In genomic region chr2:119747311-119747710, GRCh38 we compare ENCODE assay signal across 16 cellular contexts. TPM values are rescaled to one million over a fixed set of nuclear protein-coding genes. Genes with fewer than 3 reads are reported as not detected.
DNase-seq lines count a peak whose midpoint lies in the region; ATAC-seq and TF ChIP-seq lines count a peak whose summit lies in the region.
"Had no signal": no experiment of that assay in that cellular context is flagged by ENCODE, and none has a peak within 500 bp of the region (broad histone marks: within the 10 kb centered on the region; RNA-seq: fewer than 3 reads in every experiment).

No MANE protein-coding gene starts in this region.

- DNase-seq in MCF 10A (ENCODE audit: unreplicated experiment) (no peak), mammary epithelial cell (no peak), WTC11 (ENCODE audit: low spot score) (no peak), islet precursor cell (peak; percentile 45), A673 (ENCODE audit: low spot score) (no peak)
- no peak for DNase-seq in stimulated activated CD4-positive, alpha-beta T cell treated with anti-CD3 and anti-CD28 coated beads, Interleukin-12 subunit alpha, Interleukin-12 subunit beta, amount 100 ng/mL, for 4 hours
- no peak for DNase-seq in activated naive CD4-positive, alpha-beta T cell treated with anti-CD3 and anti-CD28 coated beads, Interleukin-2, amount 10 ng/mL, durations not matched to agents 7 days and 5 days
- DNase-seq: 8988T; CD4-positive, alpha-beta memory T cell; DMS79; H7 had no signal

- peaks cover 58% of the 10 kb centered on the region for H3K4me1 Mint-ChIP-seq in MCF 10A (ENCODE audit: insufficient read depth, unreplicated experiment)
- peaks cover 17% of the 10 kb centered on the region for H3K4me1 Mint-ChIP-seq in WTC11
- no peaks in the 10 kb centered on the region for H3K4me1 Mint-ChIP-seq in activated naive CD4-positive, alpha-beta T cell treated with anti-CD3 and anti-CD28 coated beads, Interleukin-2, amount 10 ng/mL, durations not matched to agents 7 days and 5 days
- H3K4me1 Mint-ChIP-seq: B cell; CD4-positive, alpha-beta memory T cell had no signal

- CTCF ChIA-PET in MCF 10A (lab: Yijun Ruan, JAX): interaction anchor here (0.6 to 3.1 kb wide), 5 partner anchors 9 to 362 kb away, joined by 3 to 9 read pairs (median 4); no protein-coding TSS in a partner anchor
- CTCF ChIA-PET in mammary epithelial cell (lab: Charles Lee; ENCODE audit: low non-redundant PET): no interaction called here
- CTCF ChIA-PET in WTC11 (lab: Charles Lee): interaction anchor here (0.5 to 3.3 kb wide), 7 partner anchors 29 to 427 kb away, joined by 3 to 19 read pairs (median 3); no protein-coding TSS in a partner anchor
- CTCF ChIA-PET in A673 (lab: Charles Lee): no interaction called here
- CTCF ChIA-PET in activated naive CD4-positive, alpha-beta T cell treated with anti-CD3 and anti-CD28 coated beads, Interleukin-2, amount 10 ng/mL, durations not matched to agents 7 days and 5 days (lab: Charles Lee): interaction anchor here (1.0 to 1.3 kb wide), 2 partner anchors 44 to 429 kb away, joined by 4 to 6 read pairs; no protein-coding TSS in a partner anchor

- no peaks in the 10 kb centered on the region for H3K27me3 Mint-ChIP-seq in MCF 10A (ENCODE audit: insufficient read depth, unreplicated experiment)
- H3K27me3 Mint-ChIP-seq in WTC11 (ENCODE audit: low read depth): no peaks in the 10 kb centered on the region; the same call in 1 of the 2 replicates
- peaks cover 20% of the 10 kb centered on the region for H3K27me3 Mint-ChIP-seq in activated naive CD4-positive, alpha-beta T cell treated with anti-CD3 and anti-CD28 coated beads, Interleukin-2, amount 10 ng/mL, durations not matched to agents 7 days and 5 days

- H3K4me3 Mint-ChIP-seq in MCF 10A (ENCODE audit: unreplicated experiment) (no peak overlapping the region), WTC11 (no peak overlapping the region)
- H3K4me3 Mint-ChIP-seq in activated naive CD4-positive, alpha-beta T cell treated with anti-CD3 and anti-CD28 coated beads, Interleukin-2, amount 10 ng/mL, durations not matched to agents 7 days and 5 days: no peak overlapping the region
- H3K4me3 Mint-ChIP-seq: B cell; CD4-positive, alpha-beta memory T cell had no signal

- ATAC-seq in WTC11: peak; percentile 78
- ATAC-seq: GM12878 had no signal

- WGBS in mammary epithelial cell (ENCODE audit: low coverage, missing lambda C conversion rate): 95% methylated on average over 7 of the region's 8 CpGs

- no peaks in the 10 kb centered on the region for H3K9me3 ChIP-seq in mammary epithelial cell (replicated peaks; ENCODE audit: insufficient read depth, low read length)
- H3K9me3 ChIP-seq in skeletal muscle satellite cell (replicated peaks; ENCODE audit: low read length): no peaks in the 10 kb centered on the region
- no peaks in the 10 kb centered on the region for H3K9me3 ChIP-seq in A673 (ENCODE audit: low read depth, low read length, poor library complexity, severe bottlenecking)

- dilution Hi-C loops in mammary epithelial cell (cut with HindIII; ENCODE audit: low sequenced_read_pairs): no loop called here

- in situ Hi-C loops in mammary epithelial cell (cut with MboI; ENCODE audit: low sequenced_read_pairs in 2 of 2): no loop called here

- H3K9me3 Mint-ChIP-seq in MCF 10A (ENCODE audit: unreplicated experiment): no peaks in the 10 kb centered on the region
- H3K9me3 Mint-ChIP-seq in WTC11: no peaks in the 10 kb centered on the region
- no peaks in the 10 kb centered on the region for H3K9me3 Mint-ChIP-seq in activated naive CD4-positive, alpha-beta T cell treated with anti-CD3 and anti-CD28 coated beads, Interleukin-2, amount 10 ng/mL, durations not matched to agents 7 days and 5 days
- H3K9me3 Mint-ChIP-seq: CD4-positive, alpha-beta memory T cell had no signal

- H3K27ac Mint-ChIP-seq in MCF 10A (ENCODE audit: low read depth, unreplicated experiment): peak overlapping the region; percentile 10
- H3K27ac Mint-ChIP-seq in WTC11: no peak overlapping the region
- H3K27ac Mint-ChIP-seq in activated naive CD4-positive, alpha-beta T cell treated with anti-CD3 and anti-CD28 coated beads, Interleukin-2, amount 10 ng/mL, durations not matched to agents 7 days and 5 days: no peak overlapping the region
- H3K27ac Mint-ChIP-seq: B cell had no signal

- TF ChIP-seq CTCF in MCF 10A (IDR thresholded peaks at IDR 0.05; ENCODE audit: unreplicated experiment): no peak
- no peak for TF ChIP-seq CTCF in mammary epithelial cell (conservative IDR thresholded peaks at IDR 0.05 in 1 of 2, IDR thresholded peaks at IDR 0.05 in 1 of 2; ENCODE audit: extremely low read depth in 1 of 2, insufficient read depth in 1 of 2, low read depth in 1 of 2, low read length in 2 of 2)
- TF ChIP-seq CTCF in WTC11 (IDR thresholded peaks at IDR 0.05): no peak
- no peak for TF ChIP-seq CTCF in A673 (conservative IDR thresholded peaks at IDR 0.05; ENCODE audit: low read depth, low read length)

- H3K36me3 ChIP-seq in mammary epithelial cell (ENCODE audit: insufficient read depth, low read length): no peaks in the 10 kb centered on the region
- no peaks in the 10 kb centered on the region for H3K36me3 ChIP-seq in skeletal muscle satellite cell (ENCODE audit: insufficient read depth, low read length)
- H3K36me3 ChIP-seq in A673 (ENCODE audit: insufficient read depth, low read length, poor library complexity, severe bottlenecking): no peaks in the 10 kb centered on the region

- no peaks in the 10 kb centered on the region for H4K20me1 ChIP-seq in mammary epithelial cell (ENCODE audit: insufficient read depth, low read length)

- H3K27ac ChIP-seq in mammary epithelial cell (ENCODE audit: insufficient read depth, low read depth, low read length) (no peak overlapping the region), A673 (ENCODE audit: low read depth, low read length, poor library complexity, severe bottlenecking) (no peak overlapping the region)
- H3K27ac ChIP-seq: C4-2B, GM23248 had no signal

- H3K4me2 ChIP-seq in mammary epithelial cell (ENCODE audit: insufficient read depth, low read depth, low read length) (no peak overlapping the region), skeletal muscle satellite cell (ENCODE audit: low read length) (peak overlapping the region; percentile 36)

- no peak overlapping the region for H3K9ac ChIP-seq in mammary epithelial cell (ENCODE audit: insufficient read depth, low read length)
- H3K9ac ChIP-seq in skeletal muscle satellite cell (ENCODE audit: low read depth, low read length): no peak overlapping the region
- H3K9ac ChIP-seq: GM23248 had no signal

- peaks cover 45% of the 10 kb centered on the region for H3K4me1 ChIP-seq in mammary epithelial cell (ENCODE audit: insufficient read depth, low read length)
- H3K4me1 ChIP-seq in skeletal muscle satellite cell (ENCODE audit: control insufficient read depth, insufficient read depth, low read length): peaks cover 40% of the 10 kb centered on the region
- H3K4me1 ChIP-seq in A673 (ENCODE audit: insufficient read depth, low read length, poor library complexity, severe bottlenecking): no peaks in the 10 kb centered on the region

- BruUV-seq in MCF 10A (replicated peaks; lab: Mats Ljungman, UMichigan): no TSS peak
- no TSS peak for BruUV-seq in mammary epithelial cell (replicated peaks; lab: Mats Ljungman, UMichigan)
- BruUV-seq in A673 (replicated peaks; lab: Mats Ljungman, UMichigan): no TSS peak

- intact Hi-C loops in MCF 10A (cut with micrococcal nuclease) (no loop called here), mammary epithelial cell (cut with micrococcal nuclease) (no loop called here), A673 (cut with micrococcal nuclease; ENCODE audit: unreplicated experiment) (no loop called here)

- H2AFZ ChIP-seq in mammary epithelial cell (ENCODE audit: low read depth, low read length): no peak overlapping the region
- H2AFZ ChIP-seq: GM23248 had no signal

- H3K36me3 Mint-ChIP-seq in MCF 10A (ENCODE audit: insufficient read depth, unreplicated experiment): no peaks in the 10 kb centered on the region
- no peaks in the 10 kb centered on the region for H3K36me3 Mint-ChIP-seq in WTC11
- no peaks in the 10 kb centered on the region for H3K36me3 Mint-ChIP-seq in activated naive CD4-positive, alpha-beta T cell treated with anti-CD3 and anti-CD28 coated beads, Interleukin-2, amount 10 ng/mL, durations not matched to agents 7 days and 5 days

- H3K4me3 ChIP-seq in mammary epithelial cell (replicated peaks in 1 of 3; ENCODE audit: insufficient read depth in 1 of 3, low read depth in 2 of 3, low read length in 3 of 3): no peak overlapping the region
- H3K4me3 ChIP-seq in skeletal muscle satellite cell (ENCODE audit: low read length): no peak overlapping the region
- H3K4me3 ChIP-seq in A673 (ENCODE audit: low read depth, low read length, poor library complexity, severe bottlenecking): no peak overlapping the region
- H3K4me3 ChIP-seq: GM12878, GM23248 had no signal

- H3K27me3 ChIP-seq in mammary epithelial cell (ENCODE audit: insufficient read depth, low read length) (no peaks in the 10 kb centered on the region), skeletal muscle satellite cell (ENCODE audit: control insufficient read depth, insufficient read depth, low read length) (no peaks in the 10 kb centered on the region), A673 (replicated peaks; ENCODE audit: insufficient read depth, low read depth, low read length, poor library complexity) (no peaks in the 10 kb centered on the region)

- H3K79me2 ChIP-seq in mammary epithelial cell (ENCODE audit: insufficient read depth, low read length): no peaks in the 10 kb centered on the region

- POLR2A ChIA-PET in MCF 10A (lab: Yijun Ruan, JAX) (interaction anchor here (1.3 to 4.4 kb wide), 4 partner anchors 10 to 26 kb away, joined by 3 to 26 read pairs (median 6); partner anchors contain the start of gene PTPN4), WTC11 (lab: Charles Lee) (no interaction called here), A673 (lab: Charles Lee; ENCODE audit: low non-redundant PET) (no interaction called here)

TF ChIP-seq in WTC11, 78 proteins besides CTCF, POLR2A, EP300 and RAD21 (continues in another document):
- no peak for TF ChIP-seq E2F5 (CRISPR knock-in tag; IDR thresholded peaks at IDR 0.05)

RNA-seq across cellular contexts. Expression of gene PTPN4, which starts 12.4 kb away (rescaled TPM):
- total RNA-seq in MCF 10A (2022) (21.1 and 27.2 TPM in 2 replicates), mammary epithelial cell (10 to 100 TPM; 36.9 to 48.7 TPM), WTC11 (2021) (79.4 to 85.8 TPM (median 79.7 TPM) in 3 replicates), A673 (2021) (42.2 and 51.5 TPM in 2 replicates)
- polyA plus RNA-seq in mammary epithelial cell: 14.9 TPM
- polyA minus RNA-seq in mammary epithelial cell: 1.7 TPM
- 14.2 and 17.5 TPM in 2 replicates for total RNA-seq in skeletal muscle satellite cell (2012; rRNA removed)

Comparison
In these comparisons a context has a peak if more than half of its experiments do, and no peak if none do; other contexts are left out.
1. CTCF ChIA-PET loops: an anchor here in MCF 10A (0.6 to 3.1 kb wide), WTC11 (0.5 to 3.3 kb wide) and activated naive CD4-positive, alpha-beta T cell treated with anti-CD3 and anti-CD28 coated beads, Interleukin-2, amount 10 ng/mL, durations not matched to agents 7 days and 5 days (1.0 to 1.3 kb wide); none called in mammary epithelial cell and A673.